16 cellular contexts compared by ENCODE assay signal in genomic region chr2:216688731-216689360, GRCh38. TPM values are rescaled to one million over a fixed set of nuclear protein-coding genes. Genes with fewer than 3 reads are reported as not detected.
DNase-seq lines count a peak whose midpoint lies in the region; ATAC-seq and TF ChIP-seq lines count a peak whose summit lies in the region.
"Had no signal": no experiment of that assay in that cellular context is flagged by ENCODE, and none has a peak within 500 bp of the region (broad histone marks: within the 10 kb centered on the region; RNA-seq: fewer than 3 reads in every experiment).

No MANE protein-coding gene starts in this region.

- DNase-seq in NCI-H82 (lab: John Stamatoyannopoulos, UW): peak; percentile 35
- DNase-seq in NCI-H82 treated with DMSO at 0.1 percent for 48 hours (lab: John Stamatoyannopoulos, UW; ENCODE audit: unreplicated experiment): no peak
- peak; percentile 62 for DNase-seq in upper lobe of right lung
- no peak for DNase-seq in stimulated activated naive B cell treated with anti-CD40 and anti-IgM and Interleukin-4, amounts not matched to agents 10 μg/mL and 1 μg/mL and 100 μg/mL, for 72 hours
- no peak for DNase-seq in activated T-cell treated with anti-CD3 and anti-CD28 coated beads, Interleukin-2, amount 50 U/mL, for 1 hour
- no peak for DNase-seq in D341Med (ENCODE audit: low spot score)
- DNase-seq: activated CD4-positive, alpha-beta T cell treated with anti-CD3 and anti-CD28 coated beads, Interleukin-2, amount 50 U/mL, for 1 hour; Calu3; immature natural killer cell; NCI-H2227 treated with DMSO at 0.1 percent for 48 hours; PC-9 had no signal

- peaks cover 68 to 82% of the 10 kb centered on the region in 2 donors for H3K27me3 Mint-ChIP-seq in stimulated activated naive B cell treated with anti-CD40 and anti-IgM and Interleukin-4, amounts not matched to agents 10 μg/mL and 1 μg/mL and 100 μg/mL, for 72 hours

- peaks cover 17 to 22% of the 10 kb centered on the region in 2 donors for H3K4me1 Mint-ChIP-seq in stimulated activated naive B cell treated with anti-CD40 and anti-IgM and Interleukin-4, amounts not matched to agents 10 μg/mL and 1 μg/mL and 100 μg/mL, for 72 hours

- H3K4me1 ChIP-seq in muscle layer of colon (ENCODE audit: insufficient read depth, low read length) (peaks cover 67% of the 10 kb centered on the region), upper lobe of right lung (peaks cover 6% of the 10 kb centered on the region)

- H3K4me3 Mint-ChIP-seq in stimulated activated naive B cell treated with anti-CD40 and anti-IgM and Interleukin-4, amounts not matched to agents 10 μg/mL and 1 μg/mL and 100 μg/mL, for 72 hours: no peak overlapping the region
- H3K4me3 Mint-ChIP-seq: immature natural killer cell; T-helper 1 cell treated with Interleukin-12 subunit alpha and Interleukin-12 subunit beta and Interleukin-4 antibody, amounts not matched to agents 30 μg/mL and 1 μg/mL, for 36 hours had no signal

- intact Hi-C loops in upper lobe of right lung (cut with DNase I): loop anchor here (10.0 kb wide), 2 partner anchors 826 to 1026 kb away; no protein-coding TSS in a partner anchor

- H3K9me3 ChIP-seq in muscle layer of colon (ENCODE audit: low read length) (no peaks in the 10 kb centered on the region), upper lobe of right lung (no peaks in the 10 kb centered on the region)

- peak; percentile 62 for ATAC-seq in esophagus mucosa
- peak; percentile 22 for ATAC-seq in upper lobe of right lung
- no peak for ATAC-seq in stimulated activated naive B cell treated with anti-CD40 and anti-IgM and Interleukin-4, amounts not matched to agents 10 μg/mL and 1 μg/mL and 100 μg/mL, for 72 hours (replicated peaks)

- H3K36me3 Mint-ChIP-seq in stimulated activated naive B cell treated with anti-CD40 and anti-IgM and Interleukin-4, amounts not matched to agents 10 μg/mL and 1 μg/mL and 100 μg/mL, for 72 hours: no peaks in the 10 kb centered on the region
- H3K36me3 Mint-ChIP-seq: immature natural killer cell had no signal

- H3K36me3 ChIP-seq in muscle layer of colon (ENCODE audit: insufficient read depth, low read length) (peaks cover 55% of the 10 kb centered on the region), upper lobe of right lung (no peaks in the 10 kb centered on the region)
- H3K36me3 ChIP-seq: cardiac muscle cell had no signal

- H3K4me3 ChIP-seq in muscle layer of colon (ENCODE audit: low read depth in 1 of 2, low read length in 2 of 2) (peak overlapping the region in 1 of 2 donors; percentile 38), upper lobe of right lung (no peak overlapping the region)
- H3K4me3 ChIP-seq: cardiac muscle cell, PC-9 had no signal

- no peaks in the 10 kb centered on the region for H3K9me3 Mint-ChIP-seq in stimulated activated naive B cell treated with anti-CD40 and anti-IgM and Interleukin-4, amounts not matched to agents 10 μg/mL and 1 μg/mL and 100 μg/mL, for 72 hours
- H3K9me3 Mint-ChIP-seq: immature natural killer cell; T-helper 1 cell treated with Interleukin-12 subunit alpha and Interleukin-12 subunit beta and Interleukin-4 antibody, amounts not matched to agents 30 μg/mL and 1 μg/mL, for 36 hours had no signal

- no peak for TF ChIP-seq CTCF in upper lobe of right lung (IDR thresholded peaks at IDR 0.05)

- H3K9ac ChIP-seq in muscle layer of colon (ENCODE audit: low read length): no peak overlapping the region
- H3K9ac ChIP-seq: KMS-11 had no signal

- H3K27me3 ChIP-seq in muscle layer of colon (ENCODE audit: control insufficient read depth in 1 of 2, insufficient read depth in 2 of 2, low read length in 2 of 2): no peaks in the 10 kb centered on the region
- H3K27me3 ChIP-seq in upper lobe of right lung: peaks cover 15% of the 10 kb centered on the region
- H3K27me3 ChIP-seq: cardiac muscle cell had no signal

- H3K27ac Mint-ChIP-seq in stimulated activated naive B cell treated with anti-CD40 and anti-IgM and Interleukin-4, amounts not matched to agents 10 μg/mL and 1 μg/mL and 100 μg/mL, for 72 hours: no peak overlapping the region
- H3K27ac Mint-ChIP-seq: immature natural killer cell; T-helper 1 cell treated with Interleukin-12 subunit alpha and Interleukin-12 subunit beta and Interleukin-4 antibody, amounts not matched to agents 30 μg/mL and 1 μg/mL, for 36 hours had no signal

- H3K27ac ChIP-seq in muscle layer of colon (ENCODE audit: low read depth, low read length) (peak overlapping the region; percentile 80), upper lobe of right lung (no peak overlapping the region)
- H3K27ac ChIP-seq: cardiac muscle cell, KMS-11, PC-9 had no signal

RNA-seq across cellular contexts. Expression of gene IGFBP5, which starts 6.5 kb away (rescaled TPM):
- total RNA-seq in esophagus mucosa (34.9 TPM), upper lobe of right lung (169 TPM)

RNA-seq across cellular contexts. Expression of gene IGFBP2, which starts 55.6 kb away (rescaled TPM):
- total RNA-seq in esophagus mucosa: 192 TPM
- total RNA-seq in upper lobe of right lung: 46.1 TPM

Comparison
In these comparisons a context has a peak if more than half of its experiments do, and no peak if none do; other contexts are left out.
1. DNase-seq: peak in NCI-H82 (single experiment) and upper lobe of right lung (single experiment); none in NCI-H82 treated with DMSO at 0.1 percent for 48 hours (single experiment), stimulated activated naive B cell treated with anti-CD40 and anti-IgM and Interleukin-4, amounts not matched to agents 10 μg/mL and 1 μg/mL and 100 μg/mL, for 72 hours (single experiment), activated T-cell treated with anti-CD3 and anti-CD28 coated beads, Interleukin-2, amount 50 U/mL, for 1 hour (single experiment) and D341Med (single experiment).
2. ATAC-seq: peak in esophagus mucosa (single experiment) and upper lobe of right lung (single experiment); none in stimulated activated naive B cell treated with anti-CD40 and anti-IgM and Interleukin-4, amounts not matched to agents 10 μg/mL and 1 μg/mL and 100 μg/mL, for 72 hours (0 of 2).